In genomic region chr11:54979375-54979774, GRCh38 we compare ENCODE assay signal across 24 cellular contexts.
DNase-seq lines count a peak whose midpoint lies in the region; ATAC-seq, FAIRE-seq and TF ChIP-seq lines count a peak whose summit lies in the region.
"Had no signal": no experiment of that assay in that cellular context is flagged by ENCODE, and none has a peak within 500 bp of the region (broad histone marks: within the 10 kb centered on the region; RNA-seq: fewer than 3 reads in every experiment).

No MANE protein-coding gene starts in this region.

- H3K4me1 ChIP-seq in HepG2 (ENCODE audit: insufficient read depth, low read length) (no peaks in the 10 kb centered on the region), right lobe of liver (no peaks in the 10 kb centered on the region), K562 (replicated peaks in 1 of 2; ENCODE audit: control insufficient read depth in 2 of 2, insufficient read depth in 2 of 2, low read length in 2 of 2) (no peaks in the 10 kb centered on the region)
- H3K4me1 ChIP-seq: BE2C, BLaER1 had no signal

- H3K27ac ChIP-seq in HepG2 (ENCODE audit: extremely low read length, insufficient read depth, low read length) (no peak overlapping the region), right lobe of liver (no peak overlapping the region), K562 (ENCODE audit: extremely low read depth, low read depth, low read length) (no peak overlapping the region)
- H3K27ac ChIP-seq: 22Rv1, BLaER1 had no signal

- peaks cover 100% of the 10 kb centered on the region for H3K9me3 ChIP-seq in HepG2 (ENCODE audit: low read length)
- peaks cover 0 to 39% (median 0%) of the 10 kb centered on the region in 4 donors for H3K9me3 ChIP-seq in right lobe of liver
- H3K9me3 ChIP-seq in K562 (replicated peaks; ENCODE audit: control insufficient read depth, insufficient read depth, low read depth, low read length): no peaks in the 10 kb centered on the region
- H3K9me3 ChIP-seq: BE2C had no signal

- H2AFZ ChIP-seq in HepG2 (ENCODE audit: low read length) (no peak overlapping the region), K562 (ENCODE audit: low read depth, low read length) (no peak overlapping the region)

- TF ChIP-seq RAD21 in HepG2 (CRISPR knock-in tag; IDR thresholded peaks at IDR 0.05) (no peak), K562 (CRISPR knock-in tag; conservative IDR thresholded peaks at IDR 0.05 in 1 of 2, IDR thresholded peaks at IDR 0.05 in 1 of 2) (no peak)

- ATAC-seq in HepG2: no peak
- no peak for ATAC-seq in right lobe of liver
- no peak for ATAC-seq in K562
- ATAC-seq: GM12878 had no signal

- TF ChIP-seq EP300 in HepG2 (IDR thresholded peaks at IDR 0.05; ENCODE audit: low read depth in 2 of 2, low read length in 2 of 2) (no peak), HepG2 (CRISPR knock-in tag; IDR thresholded peaks at IDR 0.05; ENCODE audit: borderline replicate concordance) (no peak), K562 (IDR thresholded peaks at IDR 0.05; ENCODE audit: low read length) (no peak)

- TF ChIP-seq POLR2A in HepG2 (IDR thresholded peaks at IDR 0.05; ENCODE audit: insufficient read depth in 1 of 2, low read depth in 2 of 2, low read length in 2 of 2): no peak
- no peak for TF ChIP-seq POLR2A in right lobe of liver (IDR thresholded peaks at IDR 0.05)
- no peak for TF ChIP-seq POLR2A in K562 (conservative IDR thresholded peaks at IDR 0.05)

- in situ Hi-C loops in HepG2 (cut with HindIII; ENCODE audit: extremely low pct_ligation_motif_present, low pct_unique_long_range_greater_than_20kb) (no loop called here), K562 (cut with MboI) (no loop called here)

- FAIRE-seq in HepG2 (lab: Jason Lieb, UNC) (no peak), K562 (lab: Jason Lieb, UNC) (no peak)
- FAIRE-seq: GM12878, GM12892, GM18507 had no signal

- H3K4me2 ChIP-seq in HepG2 (ENCODE audit: low read depth, low read length) (no peak overlapping the region), K562 (ENCODE audit: insufficient read depth, low read length) (no peak overlapping the region)
- H3K4me2 ChIP-seq: BLaER1 had no signal

- H4K20me1 ChIP-seq in HepG2 (ENCODE audit: insufficient read depth, low read length) (no peaks in the 10 kb centered on the region), K562 (replicated peaks; ENCODE audit: control insufficient read depth, insufficient read depth, low read length) (no peaks in the 10 kb centered on the region)
- H4K20me1 ChIP-seq: BLaER1 had no signal

- TF ChIP-seq CTCF in HepG2 (CRISPR knock-in tag; IDR thresholded peaks at IDR 0.05) (no peak), right lobe of liver (IDR thresholded peaks at IDR 0.05) (no peak), K562 (IDR thresholded peaks at IDR 0.05 in 2 of 3, conservative IDR thresholded peaks at IDR 0.05 in 1 of 3; ENCODE audit: insufficient read depth in 2 of 3, low read depth in 1 of 3, low read length in 3 of 3) (no peak)

- no peaks in the 10 kb centered on the region for H3K79me2 ChIP-seq in HepG2 (ENCODE audit: insufficient read depth, low read length)
- no peaks in the 10 kb centered on the region for H3K79me2 ChIP-seq in K562 (ENCODE audit: control insufficient read depth, insufficient read depth, low read length)

- H3K27me3 ChIP-seq in HepG2 (ENCODE audit: control insufficient read depth in 1 of 2, insufficient read depth in 2 of 2, low read length in 2 of 2) (no peaks in the 10 kb centered on the region), right lobe of liver (no peaks in the 10 kb centered on the region), K562 (ENCODE audit: control insufficient read depth in 2 of 2, insufficient read depth in 2 of 2, low read length in 2 of 2) (no peaks in the 10 kb centered on the region)
- H3K27me3 ChIP-seq: BE2C, BLaER1 had no signal

- no peaks in the 10 kb centered on the region for H3K9me1 ChIP-seq in K562 (ENCODE audit: control insufficient read depth, insufficient read depth, low read length)

- H3K4me3 ChIP-seq in HepG2 (replicated peaks in 1 of 3; ENCODE audit: insufficient read depth in 1 of 3, low read depth in 2 of 3, low read length in 3 of 3): no peak overlapping the region
- no peak overlapping the region for H3K4me3 ChIP-seq in right lobe of liver
- H3K4me3 ChIP-seq in K562: no peak overlapping the region
- H3K4me3 ChIP-seq: BLaER1, GM12878 had no signal

- POLR2A ChIA-PET in HepG2 (lab: Yijun Ruan, JAX): no interaction called here
- POLR2A ChIA-PET in K562 (lab: Yijun Ruan, JAX): no interaction called here

- no TSS peak for BruUV-seq in HepG2 (replicated peaks; lab: Mats Ljungman, UMichigan)
- no TSS peak for BruUV-seq in K562 (replicated peaks; lab: Mats Ljungman, UMichigan)

- H3K36me3 ChIP-seq in HepG2 (replicated peaks in 1 of 2; ENCODE audit: control insufficient read depth in 1 of 2, insufficient read depth in 2 of 2, low read length in 2 of 2) (no peaks in the 10 kb centered on the region), right lobe of liver (no peaks in the 10 kb centered on the region), K562 (ENCODE audit: control insufficient read depth, insufficient read depth, low read length) (no peaks in the 10 kb centered on the region)
- H3K36me3 ChIP-seq: BE2C, BLaER1 had no signal

- CTCF ChIA-PET in HepG2 (lab: Yijun Ruan, JAX; ENCODE audit: low intra/inter-chr PET ratio, low total read pairs): no interaction called here
- CTCF ChIA-PET in K562 (lab: Yijun Ruan, JAX; ENCODE audit: low intra/inter-chr PET ratio): no interaction called here

- H3K9ac ChIP-seq in HepG2 (ENCODE audit: insufficient read depth, low read depth, low read length) (no peak overlapping the region), K562 (ENCODE audit: insufficient read depth in 1 of 2, low read depth in 2 of 2, low read length in 2 of 2) (no peak overlapping the region)
- H3K9ac ChIP-seq: BLaER1 had no signal

- intact Hi-C loops in HepG2 (cut with micrococcal nuclease; ENCODE audit: unreplicated experiment) (no loop called here), right lobe of liver (cut with DNase I) (no loop called here), K562 (cut with micrococcal nuclease) (no loop called here)

- WGBS in HepG2 (ENCODE audit: low lambda C conversion rate): 0% methylated on average over 2 of the region's 2 CpGs
- WGBS in right lobe of liver (ENCODE audit: insufficient coverage, low coverage, low lambda C conversion rate, missing lambda C conversion rate): 30% methylated on average over 2 of the region's 2 CpGs
- 0% methylated on average over 2 of the region's 2 CpGs for WGBS in K562 (ENCODE audit: insufficient coverage, low coverage, missing lambda C conversion rate)

- no peak for DNase-seq in HepG2 (ENCODE audit: low spot score)
- no peak for DNase-seq in right lobe of liver
- DNase-seq in K562 (ENCODE audit: extremely low read depth in 1 of 4, low spot score in 3 of 4): no peak
- DNase-seq in activated CD4-positive, alpha-beta T cell treated with anti-CD3 and anti-CD28 coated beads for 4 hours: no peak
- no peak for DNase-seq in activated T-cell treated with anti-CD3 and anti-CD28 coated beads, Interleukin-2, amount 50 U/mL, for 1 hour
- DNase-seq: ACHN; BE2C; C1 segment of cervical spinal cord; CD4-positive, alpha-beta memory T cell; CD4-positive, CD25-positive, alpha-beta regulatory T cell; CD8-positive, alpha-beta memory T cell; COR-L47; DMS 273 treated with DMSO at 0.1 percent for 48 hours; DMS153; DMS53; DMS79; DND-41; EL; GDM1 had no signal

TF ChIP-seq in HepG2, 621 proteins besides CTCF, POLR2A, EP300 and RAD21:
- TF ChIP-seq MAFK (conservative IDR thresholded peaks at IDR 0.05 in 1 of 2, IDR thresholded peaks at IDR 0.05 in 1 of 2; ENCODE audit: low read length in 2 of 2): peak in 1 of 2 experiments; percentile 70
- TF ChIP-seq IKZF1 (IDR thresholded peaks at IDR 0.05): no peak
- peak; percentile 62; the same call in 1 of the 2 replicates for TF ChIP-seq MAFF (IDR thresholded peaks at IDR 0.05; ENCODE audit: low read depth, low read length)
- TF ChIP-seq JUN (CRISPR knock-in tag; IDR thresholded peaks at IDR 0.05): no peak

TF ChIP-seq in K562, 482 proteins besides CTCF, POLR2A, EP300 and RAD21 (continues in another document):
- TF ChIP-seq HOXB6 (CRISPR knock-in tag; IDR thresholded peaks at IDR 0.05; ENCODE audit: borderline replicate concordance) (no peak), C11orf30 (IDR thresholded peaks at IDR 0.05; ENCODE audit: low read depth) (peak; percentile 18; the same call in 1 of the 2 replicates), HNRNPUL1 (IDR thresholded peaks at IDR 0.05; ENCODE audit: low read length) (no peak), MAFK (IDR thresholded peaks at IDR 0.05; ENCODE audit: low read length) (peak; percentile 14; the same call in 1 of the 2 replicates), SMAD3 (CRISPR knock-in tag; conservative IDR thresholded peaks at IDR 0.05) (no peak)
- TF ChIP-seq, protein P1, sequence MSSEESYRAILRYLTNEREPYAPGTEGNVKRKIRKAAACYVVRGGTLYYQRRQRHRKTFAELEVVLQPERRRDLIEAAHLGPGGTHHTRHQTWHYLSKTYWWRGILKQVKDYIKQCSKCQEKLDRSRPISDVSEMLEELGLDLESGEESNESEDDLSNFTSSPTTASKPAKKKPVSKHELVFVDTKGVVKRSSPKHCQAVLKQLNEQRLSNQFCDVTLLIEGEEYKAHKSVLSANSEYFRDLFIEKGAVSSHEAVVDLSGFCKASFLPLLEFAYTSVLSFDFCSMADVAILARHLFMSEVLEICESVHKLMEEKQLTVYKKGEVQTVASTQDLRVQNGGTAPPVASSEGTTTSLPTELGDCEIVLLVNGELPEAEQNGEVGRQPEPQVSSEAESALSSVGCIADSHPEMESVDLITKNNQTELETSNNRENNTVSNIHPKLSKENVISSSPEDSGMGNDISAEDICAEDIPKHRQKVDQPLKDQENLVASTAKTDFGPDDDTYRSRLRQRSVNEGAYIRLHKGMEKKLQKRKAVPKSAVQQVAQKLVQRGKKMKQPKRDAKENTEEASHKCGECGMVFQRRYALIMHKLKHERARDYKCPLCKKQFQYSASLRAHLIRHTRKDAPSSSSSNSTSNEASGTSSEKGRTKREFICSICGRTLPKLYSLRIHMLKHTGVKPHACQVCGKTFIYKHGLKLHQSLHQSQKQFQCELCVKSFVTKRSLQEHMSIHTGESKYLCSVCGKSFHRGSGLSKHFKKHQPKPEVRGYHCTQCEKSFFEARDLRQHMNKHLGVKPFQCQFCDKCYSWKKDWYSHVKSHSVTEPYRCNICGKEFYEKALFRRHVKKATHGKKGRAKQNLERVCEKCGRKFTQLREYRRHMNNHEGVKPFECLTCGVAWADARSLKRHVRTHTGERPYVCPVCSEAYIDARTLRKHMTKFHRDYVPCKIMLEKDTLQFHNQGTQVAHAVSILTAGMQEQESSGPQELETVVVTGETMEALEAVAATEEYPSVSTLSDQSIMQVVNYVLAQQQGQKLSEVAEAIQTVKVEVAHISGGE (CRISPR knock-in tag; IDR thresholded peaks at IDR 0.05): no peak

Comparison
In these comparisons a context has a peak if more than half of its experiments do, and no peak if none do; other contexts are left out.
1. Of the 241 proteins assayed by ChIP-seq in both HepG2 and K562: peak only in HepG2: MAFF; only in K562: none; in both: none; in neither: 239; mixed calls (peak in some experiments, not most) for 1.